Comparison of ENCODE assay signal across 28 cellular contexts in the genomic region with DNA sequence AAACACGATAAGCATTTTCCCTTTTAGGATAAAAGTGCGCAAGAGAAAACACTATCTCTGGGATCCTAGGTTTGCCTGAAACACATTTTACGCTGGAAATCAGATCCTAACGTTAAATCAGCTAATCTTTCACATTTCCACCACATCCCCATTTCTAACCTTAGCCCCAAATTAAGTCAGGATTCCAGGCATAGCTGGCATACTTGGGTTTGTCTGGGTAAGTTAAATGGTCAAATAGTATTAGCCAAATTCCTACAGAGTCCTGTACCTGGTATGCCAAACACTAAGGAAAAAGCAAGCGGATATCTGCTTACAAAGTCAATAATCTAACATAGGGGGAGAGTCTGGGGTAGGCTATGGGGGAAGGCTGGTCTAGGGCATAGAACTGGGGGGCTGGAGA.
DNase-seq lines count a peak whose midpoint lies in the region; ATAC-seq, FAIRE-seq and TF ChIP-seq lines count a peak whose summit lies in the region.
"Had no signal": no experiment of that assay in that cellular context is flagged by ENCODE, and none has a peak within 500 bp of the region (broad histone marks: within the 10 kb centered on the region; RNA-seq: fewer than 3 reads in every experiment).

No MANE protein-coding gene starts in this region.

- H3K36me3 Mint-ChIP-seq in astrocyte (ENCODE audit: low read depth, unreplicated experiment), result no peaks in the 10 kb centered on the region
- H3K36me3 Mint-ChIP-seq: activated naive CD8-positive, alpha-beta T cell treated with anti-CD3 and anti-CD28 coated beads, Interleukin-2, amount 10 ng/mL, durations not matched to agents 7 days and 5 days; natural killer cell; stimulated activated naive B cell treated with anti-CD40 and anti-IgM and Interleukin-4, amounts not matched to agents 10 μg/mL and 1 μg/mL and 100 μg/mL, for 72 hours had no signal

- no peaks in the 10 kb centered on the region for H3K27me3 ChIP-seq in H7 (ENCODE audit: control insufficient read depth, insufficient read depth, low read length)
- H3K27me3 ChIP-seq in astrocyte (ENCODE audit: insufficient read depth, low read length), result peaks cover 2% of the 10 kb centered on the region
- H3K27me3 ChIP-seq: cardiac muscle cell, colonic mucosa, ovary had no signal

- peaks cover 8% of the 10 kb centered on the region for H3K4me1 Mint-ChIP-seq in astrocyte (ENCODE audit: low read depth, unreplicated experiment)
- H3K4me1 Mint-ChIP-seq: activated CD4-positive, alpha-beta T cell treated with anti-CD3 and anti-CD28 coated beads, Interleukin-2, amount 10 ng/mL, durations not matched to agents 24 days and 14 days; activated naive CD8-positive, alpha-beta T cell treated with anti-CD3 and anti-CD28 coated beads, Interleukin-2, amount 10 ng/mL, durations not matched to agents 7 days and 5 days; natural killer cell; stimulated activated naive B cell treated with anti-CD40 and anti-IgM and Interleukin-4, amounts not matched to agents 10 μg/mL and 1 μg/mL and 100 μg/mL, for 72 hours had no signal

- TF ChIP-seq CTCF in astrocyte (IDR thresholded peaks at IDR 0.05; ENCODE audit: insufficient read depth, low read depth, low read length), result no peak
- TF ChIP-seq CTCF in retinal pigment epithelial cell (conservative IDR thresholded peaks at IDR 0.05; ENCODE audit: low read depth, low read length), result no peak
- TF ChIP-seq CTCF in omental fat pad (IDR thresholded peaks at IDR 0.05), result no peak

- H3K27ac ChIP-seq in astrocyte (ENCODE audit: low read depth, low read length), result no peak overlapping the region
- H3K27ac ChIP-seq: colonic mucosa, ovary, RWPE1, skin epidermis, suprapubic skin, WERI-Rb-1 had no signal

- no peak overlapping the region for H3K4me2 ChIP-seq in astrocyte (ENCODE audit: low read length)

- no peak for FAIRE-seq in astrocyte (lab: Jason Lieb, UNC)
- FAIRE-seq: GM18507 had no signal

- ATAC-seq in GM21576 (IDR thresholded peaks at IDR 0.05; ENCODE audit: unreplicated experiment) (no peak), GM21825 (IDR thresholded peaks at IDR 0.05; ENCODE audit: unreplicated experiment) (no peak), omental fat pad (ENCODE audit: low FRiP score) (no peak)
- ATAC-seq: HCT116; natural killer cell; stimulated activated naive B cell treated with anti-CD40 and anti-IgM and Interleukin-4, amounts not matched to agents 10 μg/mL and 1 μg/mL and 100 μg/mL, for 72 hours had no signal

- H3K27me3 Mint-ChIP-seq in astrocyte (ENCODE audit: low read depth, unreplicated experiment), result no peaks in the 10 kb centered on the region
- H3K27me3 Mint-ChIP-seq: activated CD4-positive, alpha-beta T cell treated with anti-CD3 and anti-CD28 coated beads, Interleukin-2, amount 10 ng/mL, durations not matched to agents 24 days and 14 days; activated naive CD8-positive, alpha-beta T cell treated with anti-CD3 and anti-CD28 coated beads, Interleukin-2, amount 10 ng/mL, durations not matched to agents 7 days and 5 days had no signal

- no peaks in the 10 kb centered on the region for H3K36me3 ChIP-seq in H7 (replicated peaks; ENCODE audit: control insufficient read depth, insufficient read depth, low read length)
- no peaks in the 10 kb centered on the region for H3K36me3 ChIP-seq in astrocyte (ENCODE audit: insufficient read depth, low read length)
- H3K36me3 ChIP-seq: cardiac muscle cell, colonic mucosa, ovary, suprapubic skin, WERI-Rb-1 had no signal

- H3K4me3 Mint-ChIP-seq in astrocyte (ENCODE audit: unreplicated experiment), result no peak overlapping the region
- H3K4me3 Mint-ChIP-seq: activated CD4-positive, alpha-beta T cell treated with anti-CD3 and anti-CD28 coated beads, Interleukin-2, amount 10 ng/mL, durations not matched to agents 24 days and 14 days; activated naive CD8-positive, alpha-beta T cell treated with anti-CD3 and anti-CD28 coated beads, Interleukin-2, amount 10 ng/mL, durations not matched to agents 7 days and 5 days; CD4-positive, alpha-beta T cell; natural killer cell; stimulated activated naive B cell treated with anti-CD40 and anti-IgM and Interleukin-4, amounts not matched to agents 10 μg/mL and 1 μg/mL and 100 μg/mL, for 72 hours had no signal

- no peak overlapping the region for H3K9ac ChIP-seq in astrocyte (ENCODE audit: low read length)

- peak; percentile 15 for DNase-seq in H7
- DNase-seq in astrocyte (ENCODE audit: low read depth), result no peak
- DNase-seq in iPS-NIHi11 (ENCODE audit: low spot score), result peak; percentile 36
- peak; percentile 51 for DNase-seq in retinal pigment epithelial cell (ENCODE audit: low read depth)
- DNase-seq in omental fat pad (ENCODE audit: low spot score), result no peak
- DNase-seq: activated CD4-positive, alpha-beta T cell treated with anti-CD3 and anti-CD28 coated beads, Interleukin-2, amount 10 ng/mL, durations not matched to agents 24 days and 14 days; activated effector memory CD4-positive, alpha-beta T cell treated with anti-CD3 and anti-CD28 coated beads, Interleukin-2, amount 50 U/mL, for 16 hours; activated naive CD8-positive, alpha-beta T cell treated with anti-CD3 and anti-CD28 coated beads, Interleukin-2, amount 10 ng/mL, durations not matched to agents 7 days and 5 days; aorta; CD4-positive, alpha-beta T cell; colonic mucosa; effector memory CD4-positive, alpha-beta T cell; hypothalamus; natural killer cell; NCI-H1092; NCI-H1694 treated with DMSO at 0.1 percent for 48 hours; NCI-H510A treated with DMSO at 0.1 percent for 48 hours; ovary; stimulated activated naive B cell treated with anti-CD40 and anti-IgM and Interleukin-4, amounts not matched to agents 10 μg/mL and 1 μg/mL and 100 μg/mL, for 72 hours; WERI-Rb-1 had no signal

- no peaks in the 10 kb centered on the region for H4K20me1 ChIP-seq in astrocyte (ENCODE audit: insufficient read depth, low read length)

- no peak overlapping the region for H2AFZ ChIP-seq in astrocyte (ENCODE audit: low read depth, low read length)

- no peaks in the 10 kb centered on the region for H3K79me2 ChIP-seq in astrocyte (ENCODE audit: insufficient read depth, low read length)

- H3K9me3 Mint-ChIP-seq in astrocyte (ENCODE audit: unreplicated experiment), result no peaks in the 10 kb centered on the region
- H3K9me3 Mint-ChIP-seq: activated naive CD8-positive, alpha-beta T cell treated with anti-CD3 and anti-CD28 coated beads, Interleukin-2, amount 10 ng/mL, durations not matched to agents 7 days and 5 days; natural killer cell; stimulated activated naive B cell treated with anti-CD40 and anti-IgM and Interleukin-4, amounts not matched to agents 10 μg/mL and 1 μg/mL and 100 μg/mL, for 72 hours had no signal

- H3K4me3 ChIP-seq in H7 (ENCODE audit: insufficient read depth, low read depth, low read length) (no peak overlapping the region), astrocyte (ENCODE audit: insufficient read depth, low read depth, low read length) (no peak overlapping the region), retinal pigment epithelial cell (ENCODE audit: low read length) (no peak overlapping the region)
- H3K4me3 ChIP-seq: cardiac muscle cell, colonic mucosa, ovary, skin epidermis, suprapubic skin had no signal

- H3K4me1 ChIP-seq in astrocyte (ENCODE audit: insufficient read depth, low read length), result no peaks in the 10 kb centered on the region
- H3K4me1 ChIP-seq: colonic mucosa, suprapubic skin had no signal

- no peaks in the 10 kb centered on the region for H3K9me3 ChIP-seq in astrocyte (ENCODE audit: insufficient read depth, low read depth, low read length)
- H3K9me3 ChIP-seq: colonic mucosa, ovary, suprapubic skin had no signal

- H3K27ac Mint-ChIP-seq in astrocyte (ENCODE audit: unreplicated experiment), result peak overlapping the region; percentile 74
- H3K27ac Mint-ChIP-seq: activated CD4-positive, alpha-beta T cell treated with anti-CD3 and anti-CD28 coated beads, Interleukin-2, amount 10 ng/mL, durations not matched to agents 24 days and 14 days; activated naive CD8-positive, alpha-beta T cell treated with anti-CD3 and anti-CD28 coated beads, Interleukin-2, amount 10 ng/mL, durations not matched to agents 7 days and 5 days; CD4-positive, alpha-beta T cell; natural killer cell; stimulated activated naive B cell treated with anti-CD40 and anti-IgM and Interleukin-4, amounts not matched to agents 10 μg/mL and 1 μg/mL and 100 μg/mL, for 72 hours had no signal

Comparison
In these comparisons a context has a peak if more than half of its experiments do, and no peak if none do; other contexts are left out.
1. DNase-seq: peak in H7 (single experiment), iPS-NIHi11 (single experiment) and retinal pigment epithelial cell (single experiment); none in astrocyte (single experiment) and omental fat pad (single experiment).